ENCODE assay signal across 19 cellular contexts in genomic region chr7:157235357-157236018, GRCh38.
DNase-seq lines count a peak whose midpoint lies in the region; ATAC-seq and TF ChIP-seq lines count a peak whose summit lies in the region.
"Had no signal": no experiment of that assay in that cellular context is flagged by ENCODE, and none has a peak within 500 bp of the region (broad histone marks: within the 10 kb centered on the region; RNA-seq: fewer than 3 reads in every experiment).

No MANE protein-coding gene starts in this region.

- peak; percentile 72 for ATAC-seq in PC-3
- no peak for ATAC-seq in GM18861 (IDR thresholded peaks at IDR 0.05; ENCODE audit: unreplicated experiment)
- no peak for ATAC-seq in GM19328 (IDR thresholded peaks at IDR 0.05; ENCODE audit: unreplicated experiment)
- ATAC-seq in GM19023 (IDR thresholded peaks at IDR 0.05; ENCODE audit: unreplicated experiment): no peak
- ATAC-seq: activated CD8-positive, alpha-beta T cell treated with anti-CD3 and anti-CD28 coated beads, Interleukin-2, amount 10 ng/mL, durations not matched to agents 7 days and 5 days; heart right ventricle; sciatic nerve had no signal

- CTCF ChIA-PET in PC-3 (lab: Charles Lee): no interaction called here

- H3K9me3 ChIP-seq in PC-3 (ENCODE audit: low read length): no peaks in the 10 kb centered on the region
- H3K9me3 ChIP-seq: heart right ventricle, neutrophil, suprapubic skin had no signal

- H3K27ac ChIP-seq in PC-3 (ENCODE audit: low read length): no peak overlapping the region
- H3K27ac ChIP-seq: heart right ventricle, KMS-11, neutrophil, suprapubic skin, WERI-Rb-1 had no signal

- POLR2A ChIA-PET in PC-3 (lab: Charles Lee; ENCODE audit: unreplicated experiment): no interaction called here

- H3K9me2 ChIP-seq in PC-3 (replicated peaks; ENCODE audit: low read length): no peaks in the 10 kb centered on the region

- H3K36me3 ChIP-seq in PC-3 (ENCODE audit: low read depth, low read length): peaks cover 36% of the 10 kb centered on the region

- no peak overlapping the region for H3K4me2 ChIP-seq in PC-3 (ENCODE audit: low read length)
- H3K4me2 ChIP-seq: KMS-11 had no signal

- no peaks in the 10 kb centered on the region for H4K20me1 ChIP-seq in PC-3 (ENCODE audit: low read length)

- H3K27me3 ChIP-seq in PC-3 (ENCODE audit: low read length): no peaks in the 10 kb centered on the region
- H3K27me3 ChIP-seq: heart right ventricle, neutrophil, suprapubic skin had no signal

- DNase-seq in EL (peak; percentile 67), PC-3 (peak; percentile 37), choroid plexus epithelial cell (ENCODE audit: low read depth) (peak; percentile 66), kidney glomerular epithelial cell (lab: John Stamatoyannopoulos, UW) (peak; percentile 12), nucleus accumbens (lab: John Stamatoyannopoulos, UW) (no peak)
- DNase-seq: activated CD8-positive, alpha-beta T cell treated with anti-CD3 and anti-CD28 coated beads, Interleukin-2, amount 10 ng/mL, durations not matched to agents 7 days and 5 days; heart right ventricle; midbrain; NCI-H1105 treated with DMSO at 0.1 percent for 48 hours; NCI-H82; stimulated activated CD4-positive, alpha-beta T cell treated with anti-CD3 and anti-CD28 coated beads, Interleukin-2, amount 100 ng/mL, for 48 hours; WERI-Rb-1 had no signal

- TF ChIP-seq CTCF in PC-3 (conservative IDR thresholded peaks at IDR 0.05; ENCODE audit: low read depth, low read length) (no peak), choroid plexus epithelial cell (conservative IDR thresholded peaks at IDR 0.05; ENCODE audit: low read depth, low read length) (no peak)

- intact Hi-C loops in PC-3 (cut with micrococcal nuclease): no loop called here

- BruUV-seq in PC-3 (replicated peaks; lab: Mats Ljungman, UMichigan): no TSS peak

- no peaks in the 10 kb centered on the region for H3F3A ChIP-seq in PC-3 (ENCODE audit: low read length, unreplicated experiment)

- H3K9ac ChIP-seq in PC-3 (ENCODE audit: low read length): no peak overlapping the region
- H3K9ac ChIP-seq: KMS-11 had no signal

- H3K4me3 ChIP-seq in PC-3 (ENCODE audit: low read length) (no peak overlapping the region), choroid plexus epithelial cell (ENCODE audit: low read depth, low read length) (no peak overlapping the region)
- H3K4me3 ChIP-seq: heart right ventricle, suprapubic skin had no signal

- no peak overlapping the region for H2AFZ ChIP-seq in PC-3 (ENCODE audit: low read length)

- H3K79me2 ChIP-seq in PC-3 (ENCODE audit: low read length): peaks cover 6% of the 10 kb centered on the region; the same call in 1 of the 2 replicates

- 0 out of 2 replicates have a peak, but pooled peaks cover 23% of the 10 kb centered on the region for H3K4me1 ChIP-seq in PC-3 (ENCODE audit: insufficient read depth, low read length)
- H3K4me1 ChIP-seq: heart right ventricle, suprapubic skin had no signal

Comparison
In these comparisons a context has a peak if more than half of its experiments do, and no peak if none do; other contexts are left out.
1. DNase-seq: peak in EL (single experiment), PC-3 (single experiment), choroid plexus epithelial cell (single experiment) and kidney glomerular epithelial cell (single experiment); none in nucleus accumbens (0 of 56).